8 cellular contexts compared by ENCODE assay signal in genomic region chr12:124916370-124917134, GRCh38. TPM values are rescaled to one million over a fixed set of nuclear protein-coding genes. Genes with fewer than 3 reads are reported as not detected.
DNase-seq lines count a peak whose midpoint lies in the region; ATAC-seq and TF ChIP-seq lines count a peak whose summit lies in the region.

No MANE protein-coding gene starts in this region.

- DNase-seq in activated CD8-positive, alpha-beta memory T cell treated with anti-CD3 and anti-CD28 coated beads, Interleukin-2, amount 10 ng/mL, durations not matched to agents 7 days and 5 days = peak; percentile 77
- no peak for DNase-seq in activated CD8-positive, alpha-beta memory T cell treated with anti-CD3 and anti-CD28 coated beads for 24 hours
- peak; percentile 50 for DNase-seq in activated T-cell treated with anti-CD3 and anti-CD28 coated beads, Interleukin-2, amount 50 U/mL, for 24 hours
- DNase-seq in fibroblast of villous mesenchyme (ENCODE audit: low read depth) = peak; percentile 94
- DNase-seq in osteoblast (ENCODE audit: insufficient read length, low spot score, missing footprints) = peak; percentile 81
- no peak for DNase-seq in NK-92 treated with Interleukin-12 subunit alpha and Interleukin-12 subunit beta, amount 100 ng/mL, for 24 hours (lab: John Stamatoyannopoulos, UW)

- H3K9me3 ChIP-seq in osteoblast (ENCODE audit: low read depth, low read length) = no peaks in the 10 kb centered on the region

- ATAC-seq in activated CD8-positive, alpha-beta memory T cell treated with anti-CD3 and anti-CD28 coated beads, Interleukin-2, amount 10 ng/mL, durations not matched to agents 7 days and 5 days = no peak
- ATAC-seq in HG02973 (IDR thresholded peaks at IDR 0.05; ENCODE audit: unreplicated experiment) (no peak), GM19467 (IDR thresholded peaks at IDR 0.05; ENCODE audit: unreplicated experiment) (no peak)

- H3K9me3 Mint-ChIP-seq in activated CD8-positive, alpha-beta memory T cell treated with anti-CD3 and anti-CD28 coated beads, Interleukin-2, amount 10 ng/mL, durations not matched to agents 7 days and 5 days (ENCODE audit: low read depth) = no peaks in the 10 kb centered on the region
- no peaks in the 10 kb centered on the region for H3K9me3 Mint-ChIP-seq in activated T-cell treated with anti-CD3 and anti-CD28 coated beads, Interleukin-2, amount 50 U/mL, for 24 hours

- peaks cover 26% of the 10 kb centered on the region for H3K36me3 Mint-ChIP-seq in activated CD8-positive, alpha-beta memory T cell treated with anti-CD3 and anti-CD28 coated beads, Interleukin-2, amount 10 ng/mL, durations not matched to agents 7 days and 5 days
- peaks cover 28% of the 10 kb centered on the region for H3K36me3 Mint-ChIP-seq in activated T-cell treated with anti-CD3 and anti-CD28 coated beads, Interleukin-2, amount 50 U/mL, for 24 hours (ENCODE audit: low read depth)

- peak overlapping the region; percentile 98 for H3K4me3 Mint-ChIP-seq in activated CD8-positive, alpha-beta memory T cell treated with anti-CD3 and anti-CD28 coated beads, Interleukin-2, amount 10 ng/mL, durations not matched to agents 7 days and 5 days
- H3K4me3 Mint-ChIP-seq in activated T-cell treated with anti-CD3 and anti-CD28 coated beads, Interleukin-2, amount 50 U/mL, for 24 hours = peak overlapping the region; percentile 100

- peak overlapping the region; percentile 100 for H3K27ac Mint-ChIP-seq in activated CD8-positive, alpha-beta memory T cell treated with anti-CD3 and anti-CD28 coated beads, Interleukin-2, amount 10 ng/mL, durations not matched to agents 7 days and 5 days
- H3K27ac Mint-ChIP-seq in activated T-cell treated with anti-CD3 and anti-CD28 coated beads, Interleukin-2, amount 50 U/mL, for 24 hours = peak overlapping the region; percentile 99

- peaks cover 12% of the 10 kb centered on the region for H3K36me3 ChIP-seq in osteoblast (ENCODE audit: insufficient read depth, low read length)

- peak overlapping the region; percentile 91 for H3K4me2 ChIP-seq in osteoblast (ENCODE audit: insufficient read depth, low read length)

- peaks cover 33% of the 10 kb centered on the region for H3K79me2 ChIP-seq in osteoblast (ENCODE audit: insufficient read depth, low read length)

- peaks cover 4% of the 10 kb centered on the region for H3K27me3 Mint-ChIP-seq in activated CD8-positive, alpha-beta memory T cell treated with anti-CD3 and anti-CD28 coated beads, Interleukin-2, amount 10 ng/mL, durations not matched to agents 7 days and 5 days
- peaks cover 4% of the 10 kb centered on the region for H3K27me3 Mint-ChIP-seq in activated T-cell treated with anti-CD3 and anti-CD28 coated beads, Interleukin-2, amount 50 U/mL, for 24 hours

- peak overlapping the region; percentile 100 for H3K27ac ChIP-seq in osteoblast (ENCODE audit: low read depth, low read length)

- H3K4me1 ChIP-seq in osteoblast (ENCODE audit: insufficient read depth, low read length) = peaks cover 51% of the 10 kb centered on the region

- H2AFZ ChIP-seq in osteoblast (ENCODE audit: low read length) = no peak overlapping the region

- peaks cover 21% of the 10 kb centered on the region for H4K20me1 ChIP-seq in osteoblast (ENCODE audit: insufficient read depth, low read length)

- TF ChIP-seq CTCF in fibroblast of villous mesenchyme (IDR thresholded peaks at IDR 0.05; ENCODE audit: insufficient read depth, low read depth, low read length) (no peak), osteoblast (IDR thresholded peaks at IDR 0.05; ENCODE audit: extremely low read depth, low read depth, low read length) (no peak)

- CTCF ChIA-PET in activated CD8-positive, alpha-beta memory T cell treated with anti-CD3 and anti-CD28 coated beads, Interleukin-2, amount 10 ng/mL, durations not matched to agents 7 days and 5 days (lab: Charles Lee) = interaction anchor here (5.1 to 25.8 kb wide), 3 partner anchors 10 to 25 kb away, joined by 20 to 553 read pairs (median 60); no protein-coding TSS in a partner anchor

- H3K4me1 Mint-ChIP-seq in activated CD8-positive, alpha-beta memory T cell treated with anti-CD3 and anti-CD28 coated beads, Interleukin-2, amount 10 ng/mL, durations not matched to agents 7 days and 5 days = peaks cover 79% of the 10 kb centered on the region
- peaks cover 89% of the 10 kb centered on the region for H3K4me1 Mint-ChIP-seq in activated T-cell treated with anti-CD3 and anti-CD28 coated beads, Interleukin-2, amount 50 U/mL, for 24 hours (ENCODE audit: low read depth)

- peaks cover 12% of the 10 kb centered on the region for H3K27me3 ChIP-seq in osteoblast (ENCODE audit: insufficient read depth, low read length)

- H3K4me3 ChIP-seq in fibroblast of villous mesenchyme (ENCODE audit: low read depth, low read length) (peak overlapping the region; percentile 96), osteoblast (ENCODE audit: insufficient read depth, low read length) (peak overlapping the region; percentile 99)

RNA-seq across cellular contexts. Expression of gene UBC, which starts 2.1 kb away (rescaled TPM):
- total RNA-seq in activated CD8-positive, alpha-beta memory T cell treated with anti-CD3 and anti-CD28 coated beads, Interleukin-2, amount 10 ng/mL, durations not matched to agents 7 days and 5 days = 1,000 to 10,000 TPM; 1,159 to 1,188 TPM
- total RNA-seq in fibroblast of villous mesenchyme (1,520 and 1,741 TPM in 2 replicates), osteoblast (1,904 and 1,975 TPM in 2 replicates)

RNA-seq across cellular contexts. Expression of gene SCARB1, which starts 52.9 kb away (rescaled TPM):
- total RNA-seq in activated CD8-positive, alpha-beta memory T cell treated with anti-CD3 and anti-CD28 coated beads, Interleukin-2, amount 10 ng/mL, durations not matched to agents 7 days and 5 days = 10 to 100 TPM; 12.6 to 17.2 TPM
- total RNA-seq in fibroblast of villous mesenchyme (22.5 and 28.5 TPM in 2 replicates), osteoblast (9.4 and 10.9 TPM in 2 replicates)

Comparison
In these comparisons a context has a peak if more than half of its experiments do, and no peak if none do; other contexts are left out.
1. DNase-seq: peak in activated CD8-positive, alpha-beta memory T cell treated with anti-CD3 and anti-CD28 coated beads, Interleukin-2, amount 10 ng/mL, durations not matched to agents 7 days and 5 days (single experiment), activated T-cell treated with anti-CD3 and anti-CD28 coated beads, Interleukin-2, amount 50 U/mL, for 24 hours (single experiment), fibroblast of villous mesenchyme (single experiment) and osteoblast (single experiment); none in activated CD8-positive, alpha-beta memory T cell treated with anti-CD3 and anti-CD28 coated beads for 24 hours (single experiment) and NK-92 treated with Interleukin-12 subunit alpha and Interleukin-12 subunit beta, amount 100 ng/mL, for 24 hours (single experiment).